ENCODE assay signal across 12 cellular contexts in genomic region chr5:126971455-126972019, GRCh38. TPM values are rescaled to one million over a fixed set of nuclear protein-coding genes. Genes with fewer than 3 reads are reported as not detected.
DNase-seq lines count a peak whose midpoint lies in the region; ATAC-seq and TF ChIP-seq lines count a peak whose summit lies in the region.
"Had no signal": no experiment of that assay in that cellular context is flagged by ENCODE, and none has a peak within 500 bp of the region (broad histone marks: within the 10 kb centered on the region; RNA-seq: fewer than 3 reads in every experiment).

No MANE protein-coding gene starts in this region.

- no peak overlapping the region for H3K27ac ChIP-seq in CD4-positive, alpha-beta T cell (ENCODE audit: low read depth, low read length)
- H3K27ac ChIP-seq in lower lobe of right lung (no peak overlapping the region), PC-9 (no peak overlapping the region)

- TF ChIP-seq CTCF in CD4-positive, alpha-beta T cell (IDR thresholded peaks at IDR 0.05), result no peak
- no peak for TF ChIP-seq CTCF in lower lobe of right lung (IDR thresholded peaks at IDR 0.05)
- no peak for TF ChIP-seq CTCF in PC-9 (conservative IDR thresholded peaks at IDR 0.05)

- in situ Hi-C loops in KBM-7 (cut with MboI; ENCODE audit: low pct_unique_long_range_greater_than_20kb, low sequenced_read_pairs), result no loop called here

- no peaks in the 10 kb centered on the region for H3K36me3 Mint-ChIP-seq in CD4-positive, alpha-beta T cell (ENCODE audit: low read depth)
- peaks cover 2% of the 10 kb centered on the region for H3K36me3 Mint-ChIP-seq in activated naive CD8-positive, alpha-beta T cell

- intact Hi-C loops in CD4-positive, alpha-beta T cell (cut with DNase I, micrococcal nuclease), result loop anchor here in 1 of 2 experiments (2.0 kb wide), 1 partner anchor 59 kb away; the partner anchor contains the start of gene MARCHF3
- intact Hi-C loops in lower lobe of right lung (cut with DNase I) (no loop called here), PC-9 (cut with micrococcal nuclease; ENCODE audit: unreplicated experiment) (no loop called here)

- CTCF ChIA-PET in CD4-positive, alpha-beta T cell (lab: Charles Lee), result no interaction called here
- CTCF ChIA-PET in PC-9 (lab: Charles Lee), result no interaction called here

- H3F3A ChIP-seq in PC-9 (ENCODE audit: insufficient read depth, low read depth), result no peaks in the 10 kb centered on the region

- no peak for DNase-seq in CD4-positive, alpha-beta T cell
- peak; percentile 74 for DNase-seq in KBM-7
- no peak for DNase-seq in lower lobe of right lung
- no peak for DNase-seq in cerebellum (ENCODE audit: low spot score)
- no peak for DNase-seq in H4 (ENCODE audit: low spot score)
- no peak for DNase-seq in PC-9
- DNase-seq: NCI-H1694, uterus had no signal

- peak overlapping the region; percentile 76 for H3K27ac Mint-ChIP-seq in CD4-positive, alpha-beta T cell
- H3K27ac Mint-ChIP-seq in activated naive CD8-positive, alpha-beta T cell, result peak overlapping the region; percentile 95

- H3K4me2 ChIP-seq in PC-9, result no peak overlapping the region

- peaks cover 34% of the 10 kb centered on the region for H3K4me1 ChIP-seq in lower lobe of right lung
- no peaks in the 10 kb centered on the region for H3K4me1 ChIP-seq in PC-9 (replicated peaks; ENCODE audit: insufficient read depth)
- H3K4me1 ChIP-seq: uterus had no signal

- no peak for ATAC-seq in CD4-positive, alpha-beta T cell (ENCODE audit: poor library complexity)
- peak; percentile 23 to 34 for ATAC-seq in lower lobe of right lung
- no peak for ATAC-seq in GM18520 (IDR thresholded peaks at IDR 0.05; ENCODE audit: unreplicated experiment)
- ATAC-seq: Panc1 had no signal

- no peaks in the 10 kb centered on the region for H3K9me3 Mint-ChIP-seq in CD4-positive, alpha-beta T cell
- no peaks in the 10 kb centered on the region for H3K9me3 Mint-ChIP-seq in activated naive CD8-positive, alpha-beta T cell (ENCODE audit: low read depth)
- H3K9me3 Mint-ChIP-seq: central memory CD8-positive, alpha-beta T cell had no signal

- no peaks in the 10 kb centered on the region for H3K79me2 ChIP-seq in PC-9 (ENCODE audit: low read depth)

- no peaks in the 10 kb centered on the region for H3K27me3 Mint-ChIP-seq in CD4-positive, alpha-beta T cell
- no peaks in the 10 kb centered on the region for H3K27me3 Mint-ChIP-seq in activated naive CD8-positive, alpha-beta T cell
- H3K27me3 Mint-ChIP-seq: central memory CD8-positive, alpha-beta T cell had no signal

- no peak overlapping the region for H2AFZ ChIP-seq in PC-9

- H4K20me1 ChIP-seq in PC-9 (ENCODE audit: insufficient read depth), result no peaks in the 10 kb centered on the region

- BruUV-seq in PC-9 (replicated peaks; lab: Mats Ljungman, UMichigan), result no TSS peak

- POLR2A ChIA-PET in CD4-positive, alpha-beta T cell (lab: Charles Lee), result interaction anchor here (1.1 kb wide), 1 partner anchor 18 kb away, joined by 3 read pairs; no protein-coding TSS in a partner anchor
- POLR2A ChIA-PET in PC-9 (lab: Charles Lee; ENCODE audit: unreplicated experiment), result no interaction called here

- no peaks in the 10 kb centered on the region for H3K9me3 ChIP-seq in CD4-positive, alpha-beta T cell (ENCODE audit: control insufficient read depth, low read length)
- H3K9me3 ChIP-seq in lower lobe of right lung (no peaks in the 10 kb centered on the region), PC-9 (ENCODE audit: insufficient read depth, low read depth) (no peaks in the 10 kb centered on the region)
- H3K9me3 ChIP-seq: uterus had no signal

- H3K9me2 ChIP-seq in PC-9 (ENCODE audit: insufficient read depth), result no peaks in the 10 kb centered on the region; the same call in 1 of the 2 replicates

- H3K36me3 ChIP-seq in lower lobe of right lung, result no peaks in the 10 kb centered on the region
- H3K36me3 ChIP-seq in PC-9 (ENCODE audit: low read depth), result no peaks in the 10 kb centered on the region
- H3K36me3 ChIP-seq: uterus had no signal

- H3K4me3 Mint-ChIP-seq in CD4-positive, alpha-beta T cell, result no peak overlapping the region
- no peak overlapping the region for H3K4me3 Mint-ChIP-seq in activated naive CD8-positive, alpha-beta T cell

- no peaks in the 10 kb centered on the region for H3K27me3 ChIP-seq in CD4-positive, alpha-beta T cell (ENCODE audit: control insufficient read depth, insufficient read depth, low read length)
- H3K27me3 ChIP-seq in lower lobe of right lung (ENCODE audit: low read depth), result no peaks in the 10 kb centered on the region
- H3K27me3 ChIP-seq in PC-9 (ENCODE audit: insufficient read depth, low read depth), result no peaks in the 10 kb centered on the region
- H3K27me3 ChIP-seq: uterus had no signal

- H3K4me3 ChIP-seq in lower lobe of right lung (no peak overlapping the region), PC-9 (no peak overlapping the region)
- H3K4me3 ChIP-seq: uterus had no signal

- H3K4me1 Mint-ChIP-seq in CD4-positive, alpha-beta T cell (ENCODE audit: low read depth), result peaks cover 43% of the 10 kb centered on the region
- peaks cover 37% of the 10 kb centered on the region for H3K4me1 Mint-ChIP-seq in activated naive CD8-positive, alpha-beta T cell (ENCODE audit: low read depth)

RNA-seq across cellular contexts. Expression of gene MARCHF3, which starts 58.8 kb away (rescaled TPM):
- total RNA-seq in CD4-positive, alpha-beta T cell, result 1 to 10 TPM; 5.2 to 6.2 TPM
- total RNA-seq in lower lobe of right lung (14.3 TPM), cerebellum (20.2 TPM), PC-9 (2021) (0.35 and 0.75 TPM in 2 replicates)
- 0.21 and 1.0 TPM in 2 replicates for total RNA-seq in H4 (2014; rRNA removed; shearing (Covaris generic))

Comparison
In these comparisons a context has a peak if more than half of its experiments do, and no peak if none do; other contexts are left out.
1. ATAC-seq: peak in lower lobe of right lung (2 of 2); none in CD4-positive, alpha-beta T cell (single experiment) and GM18520 (single experiment).